Comparison of ENCODE assay signal across 10 cellular contexts in genomic region chr1:33050221-33051076, GRCh38.
DNase-seq lines count a peak whose midpoint lies in the region; ATAC-seq and TF ChIP-seq lines count a peak whose summit lies in the region.
"Had no signal": no experiment of that assay in that cellular context is flagged by ENCODE, and none has a peak within 500 bp of the region (broad histone marks: within the 10 kb centered on the region; RNA-seq: fewer than 3 reads in every experiment).

No MANE protein-coding gene starts in this region.

- peak; percentile 19 for TF ChIP-seq CTCF in fibroblast of pulmonary artery (IDR thresholded peaks at IDR 0.05; ENCODE audit: low read length, missing control alignments)
- TF ChIP-seq CTCF in coronary artery (IDR thresholded peaks at IDR 0.05), result no peak

- H3K4me3 ChIP-seq in fibroblast of pulmonary artery (replicated peaks; ENCODE audit: low read depth, low read length), result no peak overlapping the region
- H3K4me3 ChIP-seq in coronary artery, result no peak overlapping the region

- H3K27ac ChIP-seq in substantia nigra (ENCODE audit: low read depth, low read length, poor library complexity, severe bottlenecking) (peak overlapping the region; percentile 77), coronary artery (no peak overlapping the region)

- no peak for ATAC-seq in HG03108 (IDR thresholded peaks at IDR 0.05; ENCODE audit: unreplicated experiment)

- peak; percentile 74 for DNase-seq in SIG-M5 treated with dmso at 0.1 percent for 504 hours (lab: John Stamatoyannopoulos, UW; ENCODE audit: unreplicated experiment)
- no peak for DNase-seq in SIG-M5 (lab: John Stamatoyannopoulos, UW)
- DNase-seq in RPMI8226, result peak; percentile 38
- DNase-seq in fibroblast of pulmonary artery (ENCODE audit: low read depth), result peak; percentile 92
- DNase-seq in substantia nigra (lab: John Stamatoyannopoulos, UW), result peak in 1 of 49 donors; percentile 15
- DNase-seq in NCI-H2171 treated with DMSO at 0.1 percent for 48 hours (lab: John Stamatoyannopoulos, UW), result no peak
- DNase-seq in coronary artery (ENCODE audit: low spot score), result no peak
- DNase-seq: effector CD4-positive, alpha-beta T cell; natural killer cell had no signal

Comparison
In these comparisons a context has a peak if more than half of its experiments do, and no peak if none do; other contexts are left out.
1. DNase-seq: peak in SIG-M5 treated with dmso at 0.1 percent for 504 hours (single experiment), RPMI8226 (single experiment) and fibroblast of pulmonary artery (single experiment); none in SIG-M5 (single experiment), NCI-H2171 treated with DMSO at 0.1 percent for 48 hours (single experiment) and coronary artery (single experiment).